ENCODE assay signal across 15 cellular contexts in genomic region chr10:84548869-84549268, GRCh38.
DNase-seq lines count a peak whose midpoint lies in the region; ATAC-seq and TF ChIP-seq lines count a peak whose summit lies in the region.
"Had no signal": no experiment of that assay in that cellular context is flagged by ENCODE, and none has a peak within 500 bp of the region (broad histone marks: within the 10 kb centered on the region; RNA-seq: fewer than 3 reads in every experiment).

No MANE protein-coding gene starts in this region.

- no peaks in the 10 kb centered on the region for H3K36me3 Mint-ChIP-seq in activated CD4-positive, alpha-beta T cell treated with anti-CD3 and anti-CD28 coated beads for 36 hours (ENCODE audit: low read depth)
- no peaks in the 10 kb centered on the region for H3K36me3 Mint-ChIP-seq in chondrocyte (ENCODE audit: low read depth)

- H3K36me3 ChIP-seq in osteoblast (ENCODE audit: insufficient read depth, low read length): no peaks in the 10 kb centered on the region
- H3K36me3 ChIP-seq: colonic mucosa, heart left ventricle had no signal

- POLR2A ChIA-PET in activated CD4-positive, alpha-beta T cell treated with anti-CD3 and anti-CD28 coated beads for 36 hours (lab: Charles Lee): no interaction called here

- intact Hi-C loops in activated CD4-positive, alpha-beta T cell treated with anti-CD3 and anti-CD28 coated beads for 36 hours (cut with DNase I, micrococcal nuclease): loop anchor here in 1 of 2 experiments (10.0 kb wide), 1 partner anchor 166 kb away; no protein-coding TSS in a partner anchor

- no peak overlapping the region for H3K27ac Mint-ChIP-seq in activated CD4-positive, alpha-beta T cell treated with anti-CD3 and anti-CD28 coated beads for 36 hours
- H3K27ac Mint-ChIP-seq in chondrocyte (ENCODE audit: unreplicated experiment): no peak overlapping the region
- H3K27ac Mint-ChIP-seq: T-helper 1 cell treated with Interleukin-12 subunit alpha and Interleukin-12 subunit beta and Interleukin-4 antibody, amounts not matched to agents 30 μg/mL and 1 μg/mL, for 36 hours had no signal

- no peak overlapping the region for H3K4me3 ChIP-seq in osteoblast (ENCODE audit: insufficient read depth, low read length)
- H3K4me3 ChIP-seq: colonic mucosa, heart left ventricle had no signal

- H3K27ac ChIP-seq in osteoblast (ENCODE audit: low read depth, low read length): no peak overlapping the region
- H3K27ac ChIP-seq: colonic mucosa, heart left ventricle had no signal

- H2AFZ ChIP-seq in osteoblast (ENCODE audit: low read length): no peak overlapping the region

- no peaks in the 10 kb centered on the region for H4K20me1 ChIP-seq in osteoblast (ENCODE audit: insufficient read depth, low read length)

- CTCF ChIA-PET in activated CD4-positive, alpha-beta T cell treated with anti-CD3 and anti-CD28 coated beads for 36 hours (lab: Charles Lee): interaction anchor here (0.7 to 8.7 kb wide), 7 partner anchors 9 to 1882 kb away, joined by 3 to 71 read pairs (median 3); no protein-coding TSS in a partner anchor

- no peaks in the 10 kb centered on the region for H3K79me2 ChIP-seq in osteoblast (ENCODE audit: insufficient read depth, low read length)

- peak; percentile 49 for DNase-seq in activated CD4-positive, alpha-beta T cell treated with anti-CD3 and anti-CD28 coated beads for 36 hours
- DNase-seq in activated CD4-positive, alpha-beta T cell treated with anti-CD3 and anti-CD28 coated beads for 48 hours: no peak
- DNase-seq in HT1080 (ENCODE audit: low read depth) (peak; percentile 34), chondrocyte (ENCODE audit: low spot score) (no peak), osteoblast (ENCODE audit: insufficient read length, low spot score, missing footprints) (no peak), MV-4-11 (lab: John Stamatoyannopoulos, UW) (no peak), GOT3 (lab: John Stamatoyannopoulos, UW) (no peak)
- DNase-seq in stimulated activated CD4-positive, alpha-beta T cell treated with anti-CD3 and anti-CD28 coated beads, Interleukin-4, amount 100 ng/mL, for 24 hours: no peak
- DNase-seq: activated T-cell treated with anti-CD3 and anti-CD28 coated beads, Interleukin-2, amount 50 U/mL, for 1 hour; colonic mucosa; heart left ventricle; Kasumi-1; small intestine; stimulated activated naive CD4-positive, alpha-beta T cell treated with Interleukin-2 at 50 U/mL for 16 hours had no signal

- H3K9me3 ChIP-seq in osteoblast (ENCODE audit: low read depth, low read length): no peaks in the 10 kb centered on the region
- H3K9me3 ChIP-seq: colonic mucosa, heart left ventricle had no signal

- no peak overlapping the region for H3K4me2 ChIP-seq in osteoblast (ENCODE audit: insufficient read depth, low read length)

- TF ChIP-seq CTCF in chondrocyte (IDR thresholded peaks at IDR 0.05) (peak; percentile 23), osteoblast (IDR thresholded peaks at IDR 0.05; ENCODE audit: extremely low read depth, low read depth, low read length) (peak; percentile 36)

- H3K4me1 Mint-ChIP-seq in activated CD4-positive, alpha-beta T cell treated with anti-CD3 and anti-CD28 coated beads for 36 hours: no peaks in the 10 kb centered on the region
- H3K4me1 Mint-ChIP-seq in chondrocyte (ENCODE audit: low read depth): no peaks in the 10 kb centered on the region

- H3K9me3 Mint-ChIP-seq in activated CD4-positive, alpha-beta T cell treated with anti-CD3 and anti-CD28 coated beads for 36 hours (ENCODE audit: low read depth): no peaks in the 10 kb centered on the region
- no peaks in the 10 kb centered on the region for H3K9me3 Mint-ChIP-seq in chondrocyte (ENCODE audit: low read depth)
- H3K9me3 Mint-ChIP-seq: T-helper 1 cell treated with Interleukin-12 subunit alpha and Interleukin-12 subunit beta and Interleukin-4 antibody, amounts not matched to agents 30 μg/mL and 1 μg/mL, for 36 hours had no signal

- ATAC-seq in activated CD4-positive, alpha-beta T cell treated with anti-CD3 and anti-CD28 coated beads for 36 hours: peak; percentile 76
- ATAC-seq: heart left ventricle had no signal

- H3K27me3 ChIP-seq in osteoblast (ENCODE audit: insufficient read depth, low read length): peaks cover 5% of the 10 kb centered on the region
- H3K27me3 ChIP-seq: colonic mucosa had no signal

- no peak overlapping the region for H3K4me3 Mint-ChIP-seq in activated CD4-positive, alpha-beta T cell treated with anti-CD3 and anti-CD28 coated beads for 36 hours
- no peak overlapping the region for H3K4me3 Mint-ChIP-seq in chondrocyte (ENCODE audit: unreplicated experiment)
- H3K4me3 Mint-ChIP-seq: T-helper 1 cell treated with Interleukin-12 subunit alpha and Interleukin-12 subunit beta and Interleukin-4 antibody, amounts not matched to agents 30 μg/mL and 1 μg/mL, for 36 hours had no signal

- no peaks in the 10 kb centered on the region for H3K4me1 ChIP-seq in osteoblast (ENCODE audit: insufficient read depth, low read length)
- H3K4me1 ChIP-seq: colonic mucosa, heart left ventricle had no signal

- peaks cover 7% of the 10 kb centered on the region for H3K27me3 Mint-ChIP-seq in activated CD4-positive, alpha-beta T cell treated with anti-CD3 and anti-CD28 coated beads for 36 hours
- H3K27me3 Mint-ChIP-seq in chondrocyte (ENCODE audit: low read depth): peaks cover 30% of the 10 kb centered on the region

Comparison
In these comparisons a context has a peak if more than half of its experiments do, and no peak if none do; other contexts are left out.
1. DNase-seq: peak in activated CD4-positive, alpha-beta T cell treated with anti-CD3 and anti-CD28 coated beads for 36 hours (single experiment) and HT1080 (single experiment); none in activated CD4-positive, alpha-beta T cell treated with anti-CD3 and anti-CD28 coated beads for 48 hours (single experiment), chondrocyte (single experiment), osteoblast (single experiment), MV-4-11 (single experiment), GOT3 (single experiment) and stimulated activated CD4-positive, alpha-beta T cell treated with anti-CD3 and anti-CD28 coated beads, Interleukin-4, amount 100 ng/mL, for 24 hours (single experiment).